ENCODE assay signal across 1 cellular context in genomic region chr12:121805171-121805687, GRCh38.
TF ChIP-seq lines count a peak whose summit lies in the region.

No MANE protein-coding gene starts in this region.

TF ChIP-seq in HCT116, 20 proteins besides CTCF, POLR2A, EP300 and RAD21 (continued from another document):
- TF ChIP-seq REST (IDR thresholded peaks at IDR 0.05; ENCODE audit: low read depth), result no peak
- no peak for TF ChIP-seq EGR1 (IDR thresholded peaks at IDR 0.05; ENCODE audit: low read depth)
- TF ChIP-seq ZFX (IDR thresholded peaks at IDR 0.05), result no peak
- no peak for TF ChIP-seq CEBPB (IDR thresholded peaks at IDR 0.05; ENCODE audit: low read depth)
- TF ChIP-seq ATF3 (IDR thresholded peaks at IDR 0.05), result no peak
- TF ChIP-seq SRF (IDR thresholded peaks at IDR 0.05; ENCODE audit: low read depth), result no peak
- no peak for TF ChIP-seq MAX (IDR thresholded peaks at IDR 0.05)
- TF ChIP-seq SP1 (IDR thresholded peaks at IDR 0.05; ENCODE audit: low read depth), result no peak
- TF ChIP-seq TCF7L2 (IDR thresholded peaks at IDR 0.05; ENCODE audit: borderline replicate concordance, extremely low read depth, insufficient read depth, insufficient read length), result no peak
